ENCODE assay signal across 20 cellular contexts in genomic region chr13:30685320-30685859, GRCh38. TPM values are rescaled to one million over a fixed set of nuclear protein-coding genes. Genes with fewer than 3 reads are reported as not detected.
A peak's percentile ranks its signal among the peaks of the same experiment; 100 is the strongest.
DNase-seq lines count a peak whose midpoint lies in the region; ATAC-seq and TF ChIP-seq lines count a peak whose summit lies in the region.
"Had no signal": no experiment of that assay in that cellular context is flagged by ENCODE, and none has a peak within 500 bp of the region (broad histone marks: within the 10 kb centered on the region; RNA-seq: fewer than 3 reads in every experiment).

No MANE protein-coding gene starts in this region.

- H3K27me3 ChIP-seq in upper lobe of right lung (no peaks in the 10 kb centered on the region), uterus (no peaks in the 10 kb centered on the region), neural progenitor cell (no peaks in the 10 kb centered on the region)
- H3K27me3 ChIP-seq: BE2C had no signal

- no peaks in the 10 kb centered on the region for H3K79me2 ChIP-seq in neural progenitor cell (ENCODE audit: low read depth)

- H3K4me1 Mint-ChIP-seq in neural progenitor cell = peaks cover 16% of the 10 kb centered on the region

- H3K27me3 Mint-ChIP-seq in neural progenitor cell (ENCODE audit: insufficient read depth, low read depth) = peaks cover 10% of the 10 kb centered on the region

- H4K20me1 ChIP-seq in neural progenitor cell (ENCODE audit: low read depth) = no peaks in the 10 kb centered on the region

- no peaks in the 10 kb centered on the region for H3F3A ChIP-seq in neural progenitor cell (ENCODE audit: low read depth)

- peak; percentile 73 for ATAC-seq in upper lobe of right lung
- no peak for ATAC-seq in GM18519 (IDR thresholded peaks at IDR 0.05; ENCODE audit: low FRiP score, unreplicated experiment)
- ATAC-seq: K562, SK-N-SH treated with all-trans-retinoic acid at 6 μM for 48 hours had no signal

- no peak overlapping the region for H3K9ac ChIP-seq in neural progenitor cell

- no peak overlapping the region for H2AFZ ChIP-seq in neural progenitor cell (replicated peaks)

- H3K9me3 Mint-ChIP-seq in neural progenitor cell = peaks cover 4% of the 10 kb centered on the region

- H3K27ac Mint-ChIP-seq in neural progenitor cell = no peak overlapping the region
- H3K27ac Mint-ChIP-seq: CD4-positive, CD25-positive, alpha-beta regulatory T cell had no signal

- no peak overlapping the region for H3K4me2 ChIP-seq in neural progenitor cell

- H3K4me3 Mint-ChIP-seq in neural progenitor cell = no peak overlapping the region
- H3K4me3 Mint-ChIP-seq: CD4-positive, CD25-positive, alpha-beta regulatory T cell had no signal

- no peak for TF ChIP-seq POLR2A in uterus (IDR thresholded peaks at IDR 0.05)

- TF ChIP-seq CTCF in upper lobe of right lung (IDR thresholded peaks at IDR 0.05) (no peak), uterus (IDR thresholded peaks at IDR 0.05) (no peak), neural progenitor cell (IDR thresholded peaks at IDR 0.05) (no peak)

- H3K27ac ChIP-seq in upper lobe of right lung (no peak overlapping the region), uterus (no peak overlapping the region), neural progenitor cell (no peak overlapping the region)
- H3K27ac ChIP-seq: RWPE1 had no signal

- H3K36me3 ChIP-seq in upper lobe of right lung = no peaks in the 10 kb centered on the region
- H3K36me3 ChIP-seq in uterus = no peaks in the 10 kb centered on the region
- H3K36me3 ChIP-seq in neural progenitor cell = no peaks in the 10 kb centered on the region
- H3K36me3 ChIP-seq: BE2C had no signal

- intact Hi-C loops in upper lobe of right lung (cut with DNase I) (no loop called here), uterus (cut with DNase I; ENCODE audit: low total_unique reads) (no loop called here)

- DNase-seq in NCI-H1417 (lab: John Stamatoyannopoulos, UW) (peak in 2 of 3 experiments; percentile 6 to 31), NCI-H1417 treated with DMSO at 0.1 percent for 48 hours (lab: John Stamatoyannopoulos, UW) (no peak), NCI-H524 treated with DMSO at 0.1 percent for 48 hours (lab: John Stamatoyannopoulos, UW) (peak; percentile 64), islet precursor cell (peak; percentile 15), upper lobe of right lung (no peak), uterus (no peak), neural progenitor cell (ENCODE audit: low spot score) (no peak)
- DNase-seq: 8988T; BE2C; CD4-positive, CD25-positive, alpha-beta regulatory T cell; COR-L47; NCI-H1092 treated with DMSO at 0.1 percent for 48 hours; NCI-H1694 treated with DMSO at 0.1 percent for 48 hours; NCI-H748 treated with DMSO at 0.1 percent for 48 hours; SIG-M5 had no signal

- H3K36me3 Mint-ChIP-seq in neural progenitor cell = no peaks in the 10 kb centered on the region
- H3K36me3 Mint-ChIP-seq: CD4-positive, CD25-positive, alpha-beta regulatory T cell had no signal

- H3K4me1 ChIP-seq in upper lobe of right lung = peaks cover 14% of the 10 kb centered on the region
- H3K4me1 ChIP-seq in uterus = no peaks in the 10 kb centered on the region
- no peaks in the 10 kb centered on the region for H3K4me1 ChIP-seq in neural progenitor cell

- no peak overlapping the region for H3K4me3 ChIP-seq in upper lobe of right lung
- no peak overlapping the region for H3K4me3 ChIP-seq in uterus
- H3K4me3 ChIP-seq in neural progenitor cell = no peak overlapping the region
- H3K4me3 ChIP-seq: K562 had no signal

- H3K9me3 ChIP-seq in upper lobe of right lung (no peaks in the 10 kb centered on the region), uterus (no peaks in the 10 kb centered on the region), neural progenitor cell (ENCODE audit: low read depth) (no peaks in the 10 kb centered on the region)
- H3K9me3 ChIP-seq: BE2C had no signal

RNA-seq across cellular contexts. Expression of gene ALOX5AP, which starts 50.0 kb away (rescaled TPM):
- total RNA-seq in upper lobe of right lung (195 TPM), uterus (10 to 100 TPM in 2 of 4 donors, 1 to 10 TPM in 2; 4.4 to 40.6 (median 12.7) TPM), neural progenitor cell (ENCODE audit: low replicate concordance) (not detected in 2 replicates)
- total RNA-seq: H1 had no signal

Comparison
In these comparisons a context has a peak if more than half of its experiments do, and no peak if none do; other contexts are left out.
1. DNase-seq: peak in NCI-H1417 (2 of 3), NCI-H524 treated with DMSO at 0.1 percent for 48 hours (single experiment) and islet precursor cell (single experiment); none in NCI-H1417 treated with DMSO at 0.1 percent for 48 hours (single experiment), upper lobe of right lung (single experiment), uterus (0 of 2) and neural progenitor cell (single experiment).